ENCODE assay signal across 2 cellular contexts in genomic region chr9:81648891-81649290, GRCh38.
TF ChIP-seq lines count a peak whose summit lies in the region.

No MANE protein-coding gene starts in this region.

TF ChIP-seq in GM23338, 12 proteins besides CTCF, POLR2A, EP300 and RAD21:
- TF ChIP-seq EZH2phosphoT487 (IDR thresholded peaks at IDR 0.05; ENCODE audit: unreplicated experiment), result no peak
- no peak for TF ChIP-seq NANOG (IDR thresholded peaks at IDR 0.05; ENCODE audit: borderline replicate concordance)
- no peak for TF ChIP-seq ZNF331 (CRISPR knock-in tag; IDR thresholded peaks at IDR 0.05; ENCODE audit: low read depth)
- no peak for TF ChIP-seq ETS1 (IDR thresholded peaks at IDR 0.05)
- no peak for TF ChIP-seq CREB1 (CRISPR knock-in tag; IDR thresholded peaks at IDR 0.05; ENCODE audit: low read depth)
- no peak for TF ChIP-seq EZH2 (IDR thresholded peaks at IDR 0.05; ENCODE audit: low read depth, unreplicated experiment)
- TF ChIP-seq ZNF462 (CRISPR knock-in tag; IDR thresholded peaks at IDR 0.05), result no peak
- no peak for TF ChIP-seq ZNF114 (CRISPR knock-in tag; IDR thresholded peaks at IDR 0.05)
- TF ChIP-seq POLR2AphosphoS5 (IDR thresholded peaks at IDR 0.05; ENCODE audit: low read depth), result no peak
- no peak for TF ChIP-seq JUNB (IDR thresholded peaks at IDR 0.05; ENCODE audit: unreplicated experiment)
- no peak for TF ChIP-seq STAT1 (IDR thresholded peaks at IDR 0.05; ENCODE audit: unreplicated experiment)
- TF ChIP-seq REST (IDR thresholded peaks at IDR 0.05; ENCODE audit: unreplicated experiment), result no peak

TF ChIP-seq in IMR-90, 13 proteins besides CTCF, POLR2A, EP300 and RAD21:
- TF ChIP-seq USF2 (IDR thresholded peaks at IDR 0.05; ENCODE audit: low read depth, low read length) (no peak), MAFK (IDR thresholded peaks at IDR 0.05; ENCODE audit: low read depth, low read length) (0 out of 2 replicates have a peak, but pooled peaks have one; percentile 8)
TF ChIP-seq in IMR-90: peak in this region for 1.
